ENCODE assay signal across 1 cellular context in genomic region chr6:36805107-36805797, GRCh38.
TF ChIP-seq lines count a peak whose summit lies in the region.

No MANE protein-coding gene starts in this region.

TF ChIP-seq in GM23338, 12 proteins besides CTCF, POLR2A, EP300 and RAD21 (continued from another document):
- TF ChIP-seq ZNF462 (CRISPR knock-in tag; IDR thresholded peaks at IDR 0.05) = no peak
- TF ChIP-seq ETS1 (IDR thresholded peaks at IDR 0.05) = no peak
- no peak for TF ChIP-seq POLR2AphosphoS5 (IDR thresholded peaks at IDR 0.05; ENCODE audit: low read depth)
- TF ChIP-seq EZH2phosphoT487 (IDR thresholded peaks at IDR 0.05; ENCODE audit: unreplicated experiment) = no peak
- no peak for TF ChIP-seq CREB1 (CRISPR knock-in tag; IDR thresholded peaks at IDR 0.05; ENCODE audit: low read depth)
- TF ChIP-seq STAT1 (IDR thresholded peaks at IDR 0.05; ENCODE audit: unreplicated experiment) = no peak
